ENCODE assay signal across 8 cellular contexts in genomic region chr1:26336477-26337205, GRCh38. TPM values are rescaled to one million over a fixed set of nuclear protein-coding genes. Genes with fewer than 3 reads are reported as not detected.
DNase-seq lines count a peak whose midpoint lies in the region; ATAC-seq lines count a peak whose summit lies in the region.

No MANE protein-coding gene starts in this region.

- DNase-seq in D341Med (ENCODE audit: low spot score) (peak; percentile 62), NCI-H2227 (lab: John Stamatoyannopoulos, UW; ENCODE audit: unreplicated experiment) (peak; percentile 83), hepatic stellate cell (ENCODE audit: low spot score) (no peak)
- DNase-seq in activated CD4-positive, alpha-beta memory T cell treated with anti-CD3 and anti-CD28 coated beads, Interleukin-2, amount 10 ng/mL, durations not matched to agents 7 days and 5 days, result peak; percentile 86
- peak; percentile 76 for DNase-seq in effector CD8-positive, alpha-beta T cell (lab: John Stamatoyannopoulos, UW)
- peak; percentile 70 to 84 for DNase-seq in stimulated activated CD8-positive, alpha-beta memory T cell treated with anti-CD3 and anti-CD28 coated beads, Interleukin-7, amount 100 ng/mL, for 4 hours (ENCODE audit: low read depth in 2 of 2)

- H3K27ac Mint-ChIP-seq in activated CD4-positive, alpha-beta memory T cell treated with anti-CD3 and anti-CD28 coated beads, Interleukin-2, amount 10 ng/mL, durations not matched to agents 7 days and 5 days, result no peak overlapping the region

- no peaks in the 10 kb centered on the region for H3K9me3 ChIP-seq in muscle layer of colon (ENCODE audit: low read length)

- H3K4me3 ChIP-seq in muscle layer of colon (ENCODE audit: low read depth in 1 of 2, low read length in 2 of 2), result peak overlapping the region; percentile 38 to 47

- peaks cover 7% of the 10 kb centered on the region for H3K27me3 Mint-ChIP-seq in activated CD4-positive, alpha-beta memory T cell treated with anti-CD3 and anti-CD28 coated beads, Interleukin-2, amount 10 ng/mL, durations not matched to agents 7 days and 5 days

- POLR2A ChIA-PET in activated CD4-positive, alpha-beta memory T cell treated with anti-CD3 and anti-CD28 coated beads, Interleukin-2, amount 10 ng/mL, durations not matched to agents 7 days and 5 days (lab: Charles Lee), result interaction anchor here (0.7 kb wide), 1 partner anchor 9 kb away, joined by 3 read pairs; no protein-coding TSS in a partner anchor

- H3K36me3 ChIP-seq in muscle layer of colon (ENCODE audit: insufficient read depth, low read length), result no peaks in the 10 kb centered on the region

- H3K4me3 Mint-ChIP-seq in activated CD4-positive, alpha-beta memory T cell treated with anti-CD3 and anti-CD28 coated beads, Interleukin-2, amount 10 ng/mL, durations not matched to agents 7 days and 5 days, result peak overlapping the region; percentile 83

- peaks cover 12% of the 10 kb centered on the region for H3K4me1 Mint-ChIP-seq in activated CD4-positive, alpha-beta memory T cell treated with anti-CD3 and anti-CD28 coated beads, Interleukin-2, amount 10 ng/mL, durations not matched to agents 7 days and 5 days

- H3K27me3 ChIP-seq in muscle layer of colon (ENCODE audit: control insufficient read depth in 1 of 2, insufficient read depth in 2 of 2, low read length in 2 of 2), result peaks cover 9 to 40% of the 10 kb centered on the region in 2 donors

- H3K9ac ChIP-seq in muscle layer of colon (ENCODE audit: low read length), result no peak overlapping the region

- no peaks in the 10 kb centered on the region for H3K9me3 Mint-ChIP-seq in activated CD4-positive, alpha-beta memory T cell treated with anti-CD3 and anti-CD28 coated beads, Interleukin-2, amount 10 ng/mL, durations not matched to agents 7 days and 5 days

- no peak overlapping the region for H3K27ac ChIP-seq in muscle layer of colon (ENCODE audit: low read depth, low read length)

- no peaks in the 10 kb centered on the region for H3K4me1 ChIP-seq in muscle layer of colon (ENCODE audit: insufficient read depth, low read length)

- CTCF ChIA-PET in activated CD4-positive, alpha-beta memory T cell treated with anti-CD3 and anti-CD28 coated beads, Interleukin-2, amount 10 ng/mL, durations not matched to agents 7 days and 5 days (lab: Charles Lee), result interaction anchor here (0.7 to 2.4 kb wide), 2 partner anchors 27 to 38 kb away, joined by 3 to 6 read pairs; no protein-coding TSS in a partner anchor

- no peaks in the 10 kb centered on the region for H3K36me3 Mint-ChIP-seq in activated CD4-positive, alpha-beta memory T cell treated with anti-CD3 and anti-CD28 coated beads, Interleukin-2, amount 10 ng/mL, durations not matched to agents 7 days and 5 days (ENCODE audit: low read depth)

- peak; percentile 73 for ATAC-seq in HG02642 (IDR thresholded peaks at IDR 0.05; ENCODE audit: poor library complexity, unreplicated experiment)

RNA-seq across cellular contexts. Expression of gene CRYBG2, which starts 17.3 kb away (rescaled TPM):
- total RNA-seq in activated CD4-positive, alpha-beta memory T cell treated with anti-CD3 and anti-CD28 coated beads, Interleukin-2, amount 10 ng/mL, durations not matched to agents 7 days and 5 days, result 1 to 10 TPM; 1.9 to 4.3 TPM

RNA-seq across cellular contexts. Expression of gene CD52, which starts 18.9 kb away (rescaled TPM):
- 1,000 to 10,000 TPM; 1,572 to 1,591 TPM for total RNA-seq in activated CD4-positive, alpha-beta memory T cell treated with anti-CD3 and anti-CD28 coated beads, Interleukin-2, amount 10 ng/mL, durations not matched to agents 7 days and 5 days

RNA-seq across cellular contexts. Expression of gene UBXN11, which starts 30.2 kb away (rescaled TPM):
- 10 to 100 TPM; 46.9 to 49.9 TPM for total RNA-seq in activated CD4-positive, alpha-beta memory T cell treated with anti-CD3 and anti-CD28 coated beads, Interleukin-2, amount 10 ng/mL, durations not matched to agents 7 days and 5 days

RNA-seq across cellular contexts. Expression of gene ZNF683, which starts 35.9 kb away (rescaled TPM):
- under 1 TPM in 1 of 2 experiments, not detected in 1; 0.18 TPM for total RNA-seq in activated CD4-positive, alpha-beta memory T cell treated with anti-CD3 and anti-CD28 coated beads, Interleukin-2, amount 10 ng/mL, durations not matched to agents 7 days and 5 days

RNA-seq across cellular contexts. Expression of gene SH3BGRL3, which starts 56.8 kb away (rescaled TPM):
- 100 to 1,000 TPM; 662 to 665 TPM for total RNA-seq in activated CD4-positive, alpha-beta memory T cell treated with anti-CD3 and anti-CD28 coated beads, Interleukin-2, amount 10 ng/mL, durations not matched to agents 7 days and 5 days
